Comparison of ENCODE assay signal across 8 cellular contexts in the genomic region with DNA sequence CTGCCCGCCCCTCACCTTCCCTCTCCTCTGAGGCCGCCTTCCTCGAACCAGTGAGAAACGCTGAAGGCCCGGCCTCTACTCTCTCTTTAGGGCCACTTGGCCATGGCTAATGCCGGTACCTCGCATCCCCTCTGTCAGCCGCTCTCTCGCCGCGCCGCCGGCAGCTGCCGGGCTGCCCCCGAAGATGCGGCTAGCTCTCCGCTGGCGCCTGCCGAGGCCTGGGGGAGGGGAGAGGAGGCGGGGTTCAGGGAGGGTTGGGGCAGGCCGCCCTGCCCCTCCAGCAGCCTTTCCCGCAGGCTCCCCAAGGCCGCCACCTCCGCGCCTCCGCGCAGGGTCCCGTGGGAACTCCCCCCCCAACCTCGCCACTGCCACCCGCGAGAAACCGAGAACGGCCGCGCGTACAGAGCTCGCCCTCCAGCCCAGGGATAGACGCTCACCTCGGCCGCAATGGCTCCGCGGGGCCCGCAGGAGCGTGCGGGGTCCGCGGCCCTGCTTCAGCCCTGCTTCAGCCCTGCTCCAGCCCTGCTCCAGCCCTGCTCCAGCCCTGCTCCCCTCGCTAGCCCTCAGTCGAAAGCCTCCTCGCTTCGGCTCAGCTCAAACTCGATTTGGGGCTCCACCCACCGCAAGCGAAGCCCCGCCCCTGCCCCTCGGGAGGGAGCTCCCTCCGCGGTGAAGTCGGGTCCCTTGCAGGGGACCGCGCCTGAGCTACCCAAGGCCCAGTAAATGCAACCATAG. TPM values are rescaled to one million over a fixed set of nuclear protein-coding genes. Genes with fewer than 3 reads are reported as not detected.
DNase-seq lines count a peak whose midpoint lies in the region; ATAC-seq lines count a peak whose summit lies in the region.

A gene with protein sequence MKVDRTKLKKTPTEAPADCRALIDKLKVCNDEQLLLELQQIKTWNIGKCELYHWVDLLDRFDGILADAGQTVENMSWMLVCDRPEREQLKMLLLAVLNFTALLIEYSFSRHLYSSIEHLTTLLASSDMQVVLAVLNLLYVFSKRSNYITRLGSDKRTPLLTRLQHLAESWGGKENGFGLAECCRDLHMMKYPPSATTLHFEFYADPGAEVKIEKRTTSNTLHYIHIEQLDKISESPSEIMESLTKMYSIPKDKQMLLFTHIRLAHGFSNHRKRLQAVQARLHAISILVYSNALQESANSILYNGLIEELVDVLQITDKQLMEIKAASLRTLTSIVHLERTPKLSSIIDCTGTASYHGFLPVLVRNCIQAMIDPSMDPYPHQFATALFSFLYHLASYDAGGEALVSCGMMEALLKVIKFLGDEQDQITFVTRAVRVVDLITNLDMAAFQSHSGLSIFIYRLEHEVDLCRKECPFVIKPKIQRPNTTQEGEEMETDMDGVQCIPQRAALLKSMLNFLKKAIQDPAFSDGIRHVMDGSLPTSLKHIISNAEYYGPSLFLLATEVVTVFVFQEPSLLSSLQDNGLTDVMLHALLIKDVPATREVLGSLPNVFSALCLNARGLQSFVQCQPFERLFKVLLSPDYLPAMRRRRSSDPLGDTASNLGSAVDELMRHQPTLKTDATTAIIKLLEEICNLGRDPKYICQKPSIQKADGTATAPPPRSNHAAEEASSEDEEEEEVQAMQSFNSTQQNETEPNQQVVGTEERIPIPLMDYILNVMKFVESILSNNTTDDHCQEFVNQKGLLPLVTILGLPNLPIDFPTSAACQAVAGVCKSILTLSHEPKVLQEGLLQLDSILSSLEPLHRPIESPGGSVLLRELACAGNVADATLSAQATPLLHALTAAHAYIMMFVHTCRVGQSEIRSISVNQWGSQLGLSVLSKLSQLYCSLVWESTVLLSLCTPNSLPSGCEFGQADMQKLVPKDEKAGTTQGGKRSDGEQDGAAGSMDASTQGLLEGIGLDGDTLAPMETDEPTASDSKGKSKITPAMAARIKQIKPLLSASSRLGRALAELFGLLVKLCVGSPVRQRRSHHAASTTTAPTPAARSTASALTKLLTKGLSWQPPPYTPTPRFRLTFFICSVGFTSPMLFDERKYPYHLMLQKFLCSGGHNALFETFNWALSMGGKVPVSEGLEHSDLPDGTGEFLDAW (N-terminal part only) (minus strand): TSS at position 569 of the 735 bp plus-strand sequence. CDS start 32,612 bp downstream, outside the sequence.

- H4K8ac ChIP-seq in mesenchymal stem cell (ENCODE audit: low read length), result peak within 1 kb of the TSS; percentile 84

- DNase-seq in HT-29 (ENCODE audit: low spot score) (peak; percentile 50), NOMO-1 treated with dmso at 0.1 percent for 144 hours (lab: John Stamatoyannopoulos, UW; ENCODE audit: unreplicated experiment) (peak; percentile 45), mesenchymal stem cell (peak; percentile 79)
- DNase-seq in activated CD8-positive, alpha-beta memory T cell treated with anti-CD3 and anti-CD28 coated beads for 4 hours (ENCODE audit: low read depth in 2 of 2), result peak; percentile 68 to 71
- DNase-seq in effector memory CD8-positive, alpha-beta T cell, result peak; percentile 78 to 81 (median 80)
- DNase-seq in stimulated activated CD8-positive, alpha-beta memory T cell treated with anti-CD3 and anti-CD28 coated beads, Interleukin-12 subunit alpha, Interleukin-12 subunit beta, amount 100 ng/mL, for 24 hours (ENCODE audit: extremely low read depth), result peak; percentile 61

- peaks cover 6% of the 10 kb centered on the region; the same call in 1 of the 2 replicates for H3K36me3 ChIP-seq in BLaER1
- peaks cover 0 to 5% of the 10 kb centered on the region in 2 experiments for H3K36me3 ChIP-seq in mesenchymal stem cell (ENCODE audit: control insufficient read depth in 1 of 2, insufficient read depth in 2 of 2, low read depth in 1 of 2, low read length in 2 of 2)

- H4K91ac ChIP-seq in mesenchymal stem cell (ENCODE audit: low read length), result peak within 1 kb of the TSS; percentile 11

- H3K4me2 ChIP-seq in BLaER1 (peak within 1 kb of the TSS; percentile 83), mesenchymal stem cell (ENCODE audit: low read length, poor library complexity, severe bottlenecking) (peak within 1 kb of the TSS; percentile 74)

- H2AK5ac ChIP-seq in mesenchymal stem cell (ENCODE audit: low read length, severe bottlenecking), result no peak within 1 kb of the TSS

- H3K27me3 ChIP-seq in BLaER1 (peaks cover 14% of the 10 kb centered on the region; the same call in 1 of the 2 replicates), mesenchymal stem cell (ENCODE audit: control insufficient read depth in 1 of 2, insufficient read depth in 1 of 2, low read length in 2 of 2) (peaks cover 0 to 3% of the 10 kb centered on the region in 2 experiments)

- H3K4me3 Mint-ChIP-seq in effector memory CD8-positive, alpha-beta T cell, result peak within 1 kb of the TSS; percentile 83 to 91

- WGBS in mesenchymal stem cell, result 0% methylated on average over 33 of the region's 61 CpGs

- peaks cover 18% of the 10 kb centered on the region for H4K20me1 ChIP-seq in BLaER1

- peak within 1 kb of the TSS; percentile 70 for H3K4me3 ChIP-seq in BLaER1
- peak within 1 kb of the TSS; percentile 71 to 79 for H3K4me3 ChIP-seq in mesenchymal stem cell (ENCODE audit: insufficient read depth in 1 of 2, low read depth in 1 of 2, low read length in 2 of 2)

- H3K4me1 ChIP-seq in BLaER1 (peaks cover 13% of the 10 kb centered on the region; the same call in 1 of the 2 replicates), mesenchymal stem cell (ENCODE audit: control insufficient read depth, insufficient read depth, low read depth, low read length) (peaks cover 1% of the 10 kb centered on the region)

- peaks cover 14% of the 10 kb centered on the region; the same call in 1 of the 2 replicates for H3K9me3 ChIP-seq in BLaER1
- no peaks in the 10 kb centered on the region for H3K9me3 ChIP-seq in mesenchymal stem cell (ENCODE audit: control insufficient read depth, low read length)

- peak within 1 kb of the TSS; percentile 88 to 92 for H3K27ac Mint-ChIP-seq in effector memory CD8-positive, alpha-beta T cell

- H3K9ac ChIP-seq in BLaER1 (peak within 1 kb of the TSS; percentile 83), mesenchymal stem cell (ENCODE audit: low read length) (peak within 1 kb of the TSS; percentile 98)

- no peak within 1 kb of the TSS for H3K4ac ChIP-seq in mesenchymal stem cell (ENCODE audit: low read depth in 1 of 2, low read length in 2 of 2)

- no peaks in the 10 kb centered on the region for H3K27me3 Mint-ChIP-seq in effector memory CD8-positive, alpha-beta T cell

- H3K36me3 Mint-ChIP-seq in effector memory CD8-positive, alpha-beta T cell (ENCODE audit: insufficient read depth), result peaks cover 26% of the 10 kb centered on the region

- H2BK15ac ChIP-seq in mesenchymal stem cell (ENCODE audit: low read depth, poor library complexity, severe bottlenecking), result peak within 1 kb of the TSS; percentile 48

- peak; percentile 39 for ATAC-seq in GM19438 (IDR thresholded peaks at IDR 0.05; ENCODE audit: low read depth, unreplicated experiment)
- ATAC-seq in effector memory CD8-positive, alpha-beta T cell (replicated peaks), result peak; percentile 33

- peak within 1 kb of the TSS in 1 of 2 experiments; percentile 49 for H2BK12ac ChIP-seq in mesenchymal stem cell (ENCODE audit: low read length in 2 of 2)

- no peak within 1 kb of the TSS for H3K23ac ChIP-seq in mesenchymal stem cell (ENCODE audit: low read length in 2 of 2)

- H3K14ac ChIP-seq in mesenchymal stem cell (ENCODE audit: low read length in 2 of 2), result no peak within 1 kb of the TSS

- H2AFZ ChIP-seq in mesenchymal stem cell (ENCODE audit: low read depth, low read length), result peak within 1 kb of the TSS; percentile 53

- no peak within 1 kb of the TSS for H2BK5ac ChIP-seq in mesenchymal stem cell (ENCODE audit: low read depth, low read length, poor library complexity, severe bottlenecking)

- H3K9me3 Mint-ChIP-seq in effector memory CD8-positive, alpha-beta T cell, result no peaks in the 10 kb centered on the region

- peak within 1 kb of the TSS; percentile 82 for H3K27ac ChIP-seq in BLaER1
- H3K27ac ChIP-seq in mesenchymal stem cell (ENCODE audit: low read length, poor library complexity, severe bottlenecking), result peak within 1 kb of the TSS; percentile 70

- H3K18ac ChIP-seq in mesenchymal stem cell (ENCODE audit: low read depth in 1 of 2, low read length in 2 of 2), result peak within 1 kb of the TSS; percentile 81 to 94

- H2BK120ac ChIP-seq in mesenchymal stem cell (ENCODE audit: low read depth, low read length), result no peak within 1 kb of the TSS

- H3K4me1 Mint-ChIP-seq in effector memory CD8-positive, alpha-beta T cell (ENCODE audit: low read depth in 2 of 2), result peaks cover 13 to 23% of the 10 kb centered on the region in 2 donors

- H3K79me1 ChIP-seq in mesenchymal stem cell (replicated peaks; ENCODE audit: low read length, poor library complexity, severe bottlenecking), result no peaks in the 10 kb centered on the region

RNA-seq across cellular contexts. Expression of the gene that starts here (rescaled TPM):
- 98.9 and 123 TPM in 2 replicates for total RNA-seq in HT-29 (2014; rRNA removed; shearing (Covaris generic))
- polyA plus RNA-seq in mesenchymal stem cell (2013, experiment 1 of 2), result 28.1 TPM
- polyA plus RNA-seq in mesenchymal stem cell (2013, experiment 2 of 2), result 25.9 TPM

Comparison
In these comparisons a context has a peak if more than half of its experiments do, and no peak if none do; other contexts are left out.
1. Peak in every context shown above with its lines: DNase-seq, ATAC-seq, H3K4me3 ChIP-seq and H3K27ac ChIP-seq.